Comparison of ENCODE assay signal across 22 cellular contexts in genomic region chr22:47245786-47246185, GRCh38.
"Had no signal": no experiment of that assay in that cellular context is flagged by ENCODE, and none has a peak within 500 bp of the region (broad histone marks: within the 10 kb centered on the region; RNA-seq: fewer than 3 reads in every experiment).

No MANE protein-coding gene starts in this region.

- ATAC-seq: effector memory CD8-positive, alpha-beta T cell; left ventricle myocardium superior; naive thymus-derived CD8-positive, alpha-beta T cell; right lobe of liver; stimulated activated naive B cell treated with anti-CD40 and anti-IgM and Interleukin-4, amounts not matched to agents 10 μg/mL and 1 μg/mL and 100 μg/mL, for 72 hours had no signal

- H3K27ac Mint-ChIP-seq: effector memory CD8-positive, alpha-beta T cell; immature natural killer cell; nephron progenitor cell; stimulated activated naive B cell treated with anti-CD40 and anti-IgM and Interleukin-4, amounts not matched to agents 10 μg/mL and 1 μg/mL and 100 μg/mL, for 72 hours; stimulated activated naive CD8-positive, alpha-beta T cell treated with anti-CD3 and anti-CD28 coated beads, Interleukin-15, Interleukin-2, amounts not matched to agents 100 ng/mL and 50 ng/mL, for 24 hours had no signal

- H3K9me3 Mint-ChIP-seq: effector memory CD8-positive, alpha-beta T cell had no signal

- H3K4me3 ChIP-seq: coronary artery, ovary, right lobe of liver, thoracic aorta, tibial nerve had no signal

- H3K4me1 ChIP-seq: right lobe of liver had no signal

- DNase-seq: dermis blood vessel endothelial cell; effector memory CD8-positive, alpha-beta T cell; erythroblast; hypothalamus; immature natural killer cell; left ventricle myocardium superior; mesenchymal stem cell; midbrain; naive thymus-derived CD8-positive, alpha-beta T cell; nephron progenitor cell; nucleus accumbens; ovary; retina; right lobe of liver; small intestine; stimulated activated CD4-positive, alpha-beta T cell treated with anti-CD3 and anti-CD28 coated beads, Interleukin-15, amount 100 ng/mL, for 24 hours; stimulated activated CD4-positive, alpha-beta T cell treated with anti-CD3 and anti-CD28 coated beads, Interleukin-2, amount 100 ng/mL, for 48 hours; stimulated activated naive B cell treated with anti-CD40 and anti-IgM and Interleukin-4, amounts not matched to agents 10 μg/mL and 1 μg/mL and 100 μg/mL, for 72 hours had no signal

- H3K4me3 Mint-ChIP-seq: effector memory CD8-positive, alpha-beta T cell; immature natural killer cell; naive thymus-derived CD8-positive, alpha-beta T cell; nephron progenitor cell; stimulated activated naive B cell treated with anti-CD40 and anti-IgM and Interleukin-4, amounts not matched to agents 10 μg/mL and 1 μg/mL and 100 μg/mL, for 72 hours; stimulated activated naive CD8-positive, alpha-beta T cell treated with anti-CD3 and anti-CD28 coated beads, Interleukin-15, Interleukin-2, amounts not matched to agents 100 ng/mL and 50 ng/mL, for 24 hours had no signal

- H3K36me3 ChIP-seq: ovary, right lobe of liver, thoracic aorta, tibial nerve had no signal

- H3K27me3 ChIP-seq: ovary, right lobe of liver, tibial nerve had no signal

- H3K36me3 Mint-ChIP-seq: immature natural killer cell had no signal

- H3K4me1 Mint-ChIP-seq: immature natural killer cell; naive thymus-derived CD8-positive, alpha-beta T cell; nephron progenitor cell; stimulated activated naive B cell treated with anti-CD40 and anti-IgM and Interleukin-4, amounts not matched to agents 10 μg/mL and 1 μg/mL and 100 μg/mL, for 72 hours had no signal

- H3K9me3 ChIP-seq: ovary, right lobe of liver had no signal

- H3K27ac ChIP-seq: coronary artery, ovary, right lobe of liver, thoracic aorta, tibial nerve had no signal
